In genomic region chr1:36203554-36204346, GRCh38 we compare ENCODE assay signal across 8 cellular contexts. TPM values are rescaled to one million over a fixed set of nuclear protein-coding genes. Genes with fewer than 3 reads are reported as not detected.
DNase-seq lines count a peak whose midpoint lies in the region; TF ChIP-seq lines count a peak whose summit lies in the region.

No MANE protein-coding gene starts in this region.

- no peaks in the 10 kb centered on the region for H3K27me3 ChIP-seq in esophagus squamous epithelium

- no peak overlapping the region for H3K4me2 ChIP-seq in OCI-LY7 (ENCODE audit: low read length)

- H3K9me2 ChIP-seq in OCI-LY7 (ENCODE audit: insufficient read depth, low read length), result no peaks in the 10 kb centered on the region

- BruUV-seq in OCI-LY7 (replicated peaks; lab: Mats Ljungman, UMichigan), result no TSS peak

- 57 to 61% methylated on average over 9 to 10 of the region's 10 CpGs for WGBS in esophagus squamous epithelium, 2 donors

- CTCF ChIA-PET in OCI-LY7 (lab: Charles Lee; ENCODE audit: unreplicated experiment), result no interaction called here

- TF ChIP-seq CTCF in esophagus squamous epithelium (IDR thresholded peaks at IDR 0.05), result no peak
- TF ChIP-seq CTCF in nephron progenitor cell (IDR thresholded peaks at IDR 0.05), result no peak
- no peak for TF ChIP-seq CTCF in OCI-LY7 (conservative IDR thresholded peaks at IDR 0.05; ENCODE audit: low read length)

- no peak for TF ChIP-seq POLR2A in esophagus squamous epithelium (IDR thresholded peaks at IDR 0.05)

- no peaks in the 10 kb centered on the region for H4K20me1 ChIP-seq in OCI-LY7 (ENCODE audit: insufficient read depth, low read length)

- peaks cover 23% of the 10 kb centered on the region for H3K4me1 Mint-ChIP-seq in nephron progenitor cell

- H3K4me3 Mint-ChIP-seq in nephron progenitor cell, result no peak overlapping the region

- H3K79me2 ChIP-seq in OCI-LY7 (ENCODE audit: insufficient read depth, low read depth, low read length), result no peaks in the 10 kb centered on the region

- DNase-seq in Ammon's horn (ENCODE audit: low spot score) (peak; percentile 79), NCI-H446 (lab: John Stamatoyannopoulos, UW) (peak; percentile 52 to 80), esophagus squamous epithelium (lab: John Stamatoyannopoulos, UW) (no peak), nephron progenitor cell (no peak), HuH-7 (ENCODE audit: low spot score) (no peak), SK-N-DZ (ENCODE audit: low spot score) (no peak), OCI-LY7 (ENCODE audit: low spot score) (no peak)
- no peak for DNase-seq in activated CD8-positive, alpha-beta memory T cell treated with anti-CD3 and anti-CD28 coated beads for 24 hours

- no peaks in the 10 kb centered on the region for H3K9me3 Mint-ChIP-seq in nephron progenitor cell

- H2AFZ ChIP-seq in OCI-LY7 (ENCODE audit: low read length), result no peak overlapping the region

- H3K36me3 Mint-ChIP-seq in nephron progenitor cell (ENCODE audit: low read depth), result no peaks in the 10 kb centered on the region

- H3K27ac ChIP-seq in esophagus squamous epithelium, result peak overlapping the region; percentile 39 to 85 (median 58)
- no peak overlapping the region for H3K27ac ChIP-seq in OCI-LY7 (ENCODE audit: low read depth, low read length, poor library complexity, severe bottlenecking)

- peak overlapping the region; percentile 99 for H3K27ac Mint-ChIP-seq in nephron progenitor cell

- POLR2A ChIA-PET in OCI-LY7 (lab: Charles Lee), result no interaction called here

- H3K9me3 ChIP-seq in esophagus squamous epithelium (no peaks in the 10 kb centered on the region), OCI-LY7 (ENCODE audit: low read length) (no peaks in the 10 kb centered on the region)

- peak overlapping the region in 1 of 4 donors; percentile 19 for H3K4me3 ChIP-seq in esophagus squamous epithelium
- no peak overlapping the region for H3K4me3 ChIP-seq in OCI-LY7 (ENCODE audit: low read depth, low read length, poor library complexity, severe bottlenecking)

- H3K4me1 ChIP-seq in esophagus squamous epithelium (peaks cover 0 to 49% (median 22%) of the 10 kb centered on the region in 3 donors), OCI-LY7 (ENCODE audit: insufficient read depth, low read length, poor library complexity, severe bottlenecking) (peaks cover 12% of the 10 kb centered on the region)

- intact Hi-C loops in esophagus squamous epithelium (cut with DNase I), result loop anchor here (10.0 kb wide), 1 partner anchor 71 kb away; no protein-coding TSS in a partner anchor
- intact Hi-C loops in OCI-LY7 (cut with micrococcal nuclease; ENCODE audit: unreplicated experiment), result no loop called here

- H3K36me3 ChIP-seq in esophagus squamous epithelium, result no peaks in the 10 kb centered on the region
- H3K36me3 ChIP-seq in OCI-LY7 (ENCODE audit: insufficient read depth, low read length), result no peaks in the 10 kb centered on the region

- H3K27me3 Mint-ChIP-seq in nephron progenitor cell (ENCODE audit: low read depth, poor library complexity), result peaks cover 9% of the 10 kb centered on the region

RNA-seq across cellular contexts. Expression of gene THRAP3, which starts 20.5 kb away (rescaled TPM):
- total RNA-seq in esophagus squamous epithelium, result 10 to 100 TPM; 56.5 to 83.5 (median 73.6) TPM
- polyA plus RNA-seq in SK-N-DZ (2014; cell fraction: cytosol; rRNA removed), result 48.3 and 49.2 TPM in 2 replicates
- polyA plus RNA-seq in SK-N-DZ (2014; cell fraction: nucleus; rRNA removed), result 29.2 and 33.2 TPM in 2 replicates
- 76.1 and 98.7 TPM in 2 replicates for total RNA-seq in OCI-LY7 (2014; rRNA removed; shearing (Covaris generic))
- 131 and 132 TPM in 2 replicates for total RNA-seq in OCI-LY7 (2022)

RNA-seq across cellular contexts. Expression of gene MAP7D1, which starts 47.8 kb away (rescaled TPM):
- total RNA-seq in esophagus squamous epithelium (100 to 1,000 TPM in 2 of 4 donors, 10 to 100 TPM in 2; 59.4 to 180 (median 92.9) TPM), OCI-LY7 (2022) (94.7 and 101 TPM in 2 replicates)
- polyA plus RNA-seq in SK-N-DZ (2014; cell fraction: cytosol; rRNA removed), result 68.3 and 73.9 TPM in 2 replicates
- 67.3 and 84.8 TPM in 2 replicates for polyA plus RNA-seq in SK-N-DZ (2014; cell fraction: nucleus; rRNA removed)
- 55.1 and 61.2 TPM in 2 replicates for total RNA-seq in OCI-LY7 (2014; rRNA removed; shearing (Covaris generic))

RNA-seq across cellular contexts. Expression of gene TRAPPC3, which starts 54.5 kb away (rescaled TPM):
- total RNA-seq in esophagus squamous epithelium (100 to 1,000 TPM in 2 of 4 donors, 10 to 100 TPM in 2; 68.3 to 132 (median 112) TPM), OCI-LY7 (2022) (55.4 and 60.4 TPM in 2 replicates)
- polyA plus RNA-seq in SK-N-DZ (2014; cell fraction: cytosol; rRNA removed), result 83.0 and 86.0 TPM in 2 replicates
- polyA plus RNA-seq in SK-N-DZ (2014; cell fraction: nucleus; rRNA removed), result 36.5 and 37.1 TPM in 2 replicates
- 50.3 and 71.0 TPM in 2 replicates for total RNA-seq in OCI-LY7 (2014; rRNA removed; shearing (Covaris generic))

Comparison
In these comparisons a context has a peak if more than half of its experiments do, and no peak if none do; other contexts are left out.
1. DNase-seq: peak in Ammon's horn (single experiment) and NCI-H446 (2 of 2); none in esophagus squamous epithelium (single experiment), nephron progenitor cell (single experiment), HuH-7 (single experiment), activated CD8-positive, alpha-beta memory T cell treated with anti-CD3 and anti-CD28 coated beads for 24 hours (single experiment), SK-N-DZ (single experiment) and OCI-LY7 (single experiment).